19 cellular contexts compared by ENCODE assay signal in genomic region chr2:170344663-170345099, GRCh38.
"Had no signal": no experiment of that assay in that cellular context is flagged by ENCODE, and none has a peak within 500 bp of the region (broad histone marks: within the 10 kb centered on the region; RNA-seq: fewer than 3 reads in every experiment).

No MANE protein-coding gene starts in this region.

- H3K9ac ChIP-seq: neural progenitor cell had no signal

- H3K9me3 Mint-ChIP-seq: activated CD4-positive, alpha-beta memory T cell treated with anti-CD3 and anti-CD28 coated beads for 36 hours; activated naive CD4-positive, alpha-beta T cell treated with anti-CD3 and anti-CD28 coated beads, Interleukin-2, amount 10 ng/mL, durations not matched to agents 7 days and 5 days; mesothelial cell of epicardium; naive thymus-derived CD8-positive, alpha-beta T cell; neural progenitor cell; T-helper 1 cell treated with Interleukin-12 subunit alpha and Interleukin-12 subunit beta and Interleukin-4 antibody, amounts not matched to agents 30 μg/mL and 1 μg/mL, for 36 hours had no signal

- ATAC-seq: naive thymus-derived CD8-positive, alpha-beta T cell; stimulated activated naive CD8-positive, alpha-beta T cell treated with anti-CD3 and anti-CD28 coated beads, Interleukin-15, Interleukin-2, amounts not matched to agents 100 U/mL and 50 U/mL, for 24 hours; upper lobe of right lung had no signal

- H3K27ac Mint-ChIP-seq: activated CD4-positive, alpha-beta memory T cell treated with anti-CD3 and anti-CD28 coated beads for 36 hours; activated naive CD4-positive, alpha-beta T cell treated with anti-CD3 and anti-CD28 coated beads, Interleukin-2, amount 10 ng/mL, durations not matched to agents 7 days and 5 days; mesothelial cell of epicardium; neural progenitor cell; T-helper 1 cell treated with Interleukin-12 subunit alpha and Interleukin-12 subunit beta and Interleukin-4 antibody, amounts not matched to agents 30 μg/mL and 1 μg/mL, for 36 hours had no signal

- H3K4me3 ChIP-seq: hepatocyte, left ventricle myocardium inferior, neural progenitor cell, thyroid gland, upper lobe of right lung had no signal

- DNase-seq: activated CD4-positive, alpha-beta memory T cell treated with anti-CD3 and anti-CD28 coated beads for 36 hours; activated CD4-positive, alpha-beta T cell treated with anti-CD3 and anti-CD28 coated beads for 4 hours; activated CD4-positive, CD25-positive, alpha-beta regulatory T cell; activated effector memory CD4-positive, alpha-beta T cell treated with Interleukin-2 at 50 U/mL for 16 hours; activated naive CD4-positive, alpha-beta T cell treated with anti-CD3 and anti-CD28 coated beads, Interleukin-2, amount 10 ng/mL, durations not matched to agents 7 days and 5 days; activated T-cell treated with anti-CD3 and anti-CD28 coated beads, Interleukin-2, amount 50 U/mL, for 48 hours; amygdala; foreskin melanocyte; glutamatergic neuron; left ventricle myocardium inferior; naive thymus-derived CD8-positive, alpha-beta T cell; stimulated activated CD4-positive, alpha-beta T cell treated with anti-CD3 and anti-CD28 coated beads, Interleukin-2, amount 100 ng/mL, for 48 hours; stimulated activated naive CD8-positive, alpha-beta T cell treated with anti-CD3 and anti-CD28 coated beads, Interleukin-15, Interleukin-2, amounts not matched to agents 100 U/mL and 50 U/mL, for 24 hours; thyroid gland; upper lobe of right lung had no signal

- H3K4me2 ChIP-seq: hepatocyte, neural progenitor cell had no signal

- H3K27me3 ChIP-seq: hepatocyte, neural progenitor cell, thyroid gland, upper lobe of right lung had no signal

- H3K4me3 Mint-ChIP-seq: activated CD4-positive, alpha-beta memory T cell treated with anti-CD3 and anti-CD28 coated beads for 36 hours; activated naive CD4-positive, alpha-beta T cell treated with anti-CD3 and anti-CD28 coated beads, Interleukin-2, amount 10 ng/mL, durations not matched to agents 7 days and 5 days; mesothelial cell of epicardium; naive thymus-derived CD8-positive, alpha-beta T cell; neural progenitor cell; T-helper 1 cell treated with Interleukin-12 subunit alpha and Interleukin-12 subunit beta and Interleukin-4 antibody, amounts not matched to agents 30 μg/mL and 1 μg/mL, for 36 hours had no signal

- H3K4me1 ChIP-seq: left ventricle myocardium inferior, upper lobe of right lung had no signal

- H3K36me3 ChIP-seq: left ventricle myocardium inferior, neural progenitor cell, thyroid gland, upper lobe of right lung had no signal

- H3K27ac ChIP-seq: hepatocyte, left ventricle myocardium inferior, neural progenitor cell, thyroid gland, upper lobe of right lung had no signal

- H3K36me3 Mint-ChIP-seq: activated CD4-positive, alpha-beta memory T cell treated with anti-CD3 and anti-CD28 coated beads for 36 hours; activated naive CD4-positive, alpha-beta T cell treated with anti-CD3 and anti-CD28 coated beads, Interleukin-2, amount 10 ng/mL, durations not matched to agents 7 days and 5 days; mesothelial cell of epicardium; neural progenitor cell had no signal

- H3K79me2 ChIP-seq: hepatocyte had no signal

- H3K9me3 ChIP-seq: left ventricle myocardium inferior, thyroid gland, upper lobe of right lung had no signal

- H2AFZ ChIP-seq: hepatocyte, neural progenitor cell had no signal
